ENCODE assay signal across 8 cellular contexts in genomic region chr14:95515523-95516517, GRCh38. TPM values are rescaled to one million over a fixed set of nuclear protein-coding genes. Genes with fewer than 3 reads are reported as not detected.
DNase-seq lines count a peak whose midpoint lies in the region; ATAC-seq and TF ChIP-seq lines count a peak whose summit lies in the region.

No MANE protein-coding gene starts in this region.

- H3K9me3 ChIP-seq in naive thymus-derived CD4-positive, alpha-beta T cell (ENCODE audit: control insufficient read depth in 2 of 3, low read length in 3 of 3): no peaks in the 10 kb centered on the region

- POLR2A ChIA-PET in AG04449 (lab: Yijun Ruan, JAX): interaction anchor here (0.8 to 1.6 kb wide), 4 partner anchors 8 to 74 kb away, joined by 4 to 7 read pairs (median 5); no protein-coding TSS in a partner anchor
- POLR2A ChIA-PET in naive thymus-derived CD4-positive, alpha-beta T cell (lab: Charles Lee): interaction anchor here (0.5 to 17.2 kb wide), 16 partner anchors 8 to 879 kb away, joined by 3 to 255 read pairs (median 4); partner anchors contain the start of gene GLRX5

- peak overlapping the region; percentile 60 for H3K4me3 ChIP-seq in AG04449 (ENCODE audit: low read depth, low read length)
- H3K4me3 ChIP-seq in naive thymus-derived CD4-positive, alpha-beta T cell (ENCODE audit: low read length): peak overlapping the region; percentile 99

- ATAC-seq in GM18858 (IDR thresholded peaks at IDR 0.05; ENCODE audit: unreplicated experiment) (peak; percentile 66), HG03064 (IDR thresholded peaks at IDR 0.05; ENCODE audit: low read depth, unreplicated experiment) (peak; percentile 74)
- peak; percentile 83 for ATAC-seq in activated CD8-positive, alpha-beta memory T cell treated with anti-CD3 and anti-CD28 coated beads, Interleukin-2, amount 10 ng/mL, durations not matched to agents 7 days and 5 days
- peak; percentile 93 for ATAC-seq in naive thymus-derived CD4-positive, alpha-beta T cell
- peak; percentile 88 to 92 for ATAC-seq in stimulated activated naive B cell treated with anti-CD40 and anti-IgM and Interleukin-4, amounts not matched to agents 10 μg/mL and 1 μg/mL and 100 μg/mL, for 72 hours (replicated peaks)

- no peaks in the 10 kb centered on the region for H3K27me3 Mint-ChIP-seq in activated CD8-positive, alpha-beta memory T cell treated with anti-CD3 and anti-CD28 coated beads, Interleukin-2, amount 10 ng/mL, durations not matched to agents 7 days and 5 days
- H3K27me3 Mint-ChIP-seq in naive thymus-derived CD4-positive, alpha-beta T cell: no peaks in the 10 kb centered on the region
- no peaks in the 10 kb centered on the region for H3K27me3 Mint-ChIP-seq in stimulated activated naive B cell treated with anti-CD40 and anti-IgM and Interleukin-4, amounts not matched to agents 10 μg/mL and 1 μg/mL and 100 μg/mL, for 72 hours

- no peak for DNase-seq in AG04449 (ENCODE audit: low read depth, low spot score)
- peak; percentile 49 to 70 for DNase-seq in NCI-H524 (lab: John Stamatoyannopoulos, UW)
- peak; percentile 90 for DNase-seq in activated CD8-positive, alpha-beta memory T cell treated with anti-CD3 and anti-CD28 coated beads, Interleukin-2, amount 10 ng/mL, durations not matched to agents 7 days and 5 days
- DNase-seq in epithelial cell of prostate (ENCODE audit: low read depth, low spot score): no peak
- peak; percentile 62 to 89 (median 74) for DNase-seq in naive thymus-derived CD4-positive, alpha-beta T cell
- peak; percentile 93 for DNase-seq in stimulated activated naive B cell treated with anti-CD40 and anti-IgM and Interleukin-4, amounts not matched to agents 10 μg/mL and 1 μg/mL and 100 μg/mL, for 72 hours

- TF ChIP-seq CTCF in AG04449 (IDR thresholded peaks at IDR 0.05; ENCODE audit: insufficient read depth, low read length, missing control alignments): peak; percentile 43

- peak overlapping the region; percentile 16 for H3K27ac ChIP-seq in epithelial cell of prostate
- H3K27ac ChIP-seq in naive thymus-derived CD4-positive, alpha-beta T cell (ENCODE audit: low read depth, low read length): peak overlapping the region; percentile 80

- H3K4me1 ChIP-seq in naive thymus-derived CD4-positive, alpha-beta T cell (ENCODE audit: control insufficient read depth in 2 of 2, insufficient read depth in 2 of 2, low read length in 2 of 2): peaks cover 57 to 61% of the 10 kb centered on the region in 2 donors

- peak overlapping the region; percentile 84 for H3K27ac Mint-ChIP-seq in activated CD8-positive, alpha-beta memory T cell treated with anti-CD3 and anti-CD28 coated beads, Interleukin-2, amount 10 ng/mL, durations not matched to agents 7 days and 5 days
- peak overlapping the region; percentile 63 to 94 (median 90) for H3K27ac Mint-ChIP-seq in naive thymus-derived CD4-positive, alpha-beta T cell
- peak overlapping the region; percentile 89 for H3K27ac Mint-ChIP-seq in stimulated activated naive B cell treated with anti-CD40 and anti-IgM and Interleukin-4, amounts not matched to agents 10 μg/mL and 1 μg/mL and 100 μg/mL, for 72 hours

- CTCF ChIA-PET in AG04449 (lab: Yijun Ruan, JAX): interaction anchor here (0.6 to 9.4 kb wide), 14 partner anchors 9 to 478 kb away, joined by 3 to 62 read pairs (median 4); no protein-coding TSS in a partner anchor
- CTCF ChIA-PET in activated CD8-positive, alpha-beta memory T cell treated with anti-CD3 and anti-CD28 coated beads, Interleukin-2, amount 10 ng/mL, durations not matched to agents 7 days and 5 days (lab: Charles Lee): interaction anchor here (0.8 to 4.6 kb wide), 11 partner anchors 7 to 73 kb away, joined by 3 to 35 read pairs (median 5); partner anchors contain the start of gene GLRX5
- CTCF ChIA-PET in naive thymus-derived CD4-positive, alpha-beta T cell (lab: Charles Lee): interaction anchor here (0.8 to 3.2 kb wide), 5 partner anchors 11 to 73 kb away, joined by 3 to 15 read pairs (median 8); no protein-coding TSS in a partner anchor

- H3K4me3 Mint-ChIP-seq in activated CD8-positive, alpha-beta memory T cell treated with anti-CD3 and anti-CD28 coated beads, Interleukin-2, amount 10 ng/mL, durations not matched to agents 7 days and 5 days: peak overlapping the region; percentile 96
- H3K4me3 Mint-ChIP-seq in naive thymus-derived CD4-positive, alpha-beta T cell: peak overlapping the region; percentile 87 to 98 (median 92)
- H3K4me3 Mint-ChIP-seq in stimulated activated naive B cell treated with anti-CD40 and anti-IgM and Interleukin-4, amounts not matched to agents 10 μg/mL and 1 μg/mL and 100 μg/mL, for 72 hours: peak overlapping the region; percentile 88 to 91

- H3K36me3 Mint-ChIP-seq in activated CD8-positive, alpha-beta memory T cell treated with anti-CD3 and anti-CD28 coated beads, Interleukin-2, amount 10 ng/mL, durations not matched to agents 7 days and 5 days: peaks cover 14% of the 10 kb centered on the region
- peaks cover 0 to 10% (median 0%) of the 10 kb centered on the region in 5 donors for H3K36me3 Mint-ChIP-seq in naive thymus-derived CD4-positive, alpha-beta T cell
- peaks cover 2 to 14% of the 10 kb centered on the region in 2 donors for H3K36me3 Mint-ChIP-seq in stimulated activated naive B cell treated with anti-CD40 and anti-IgM and Interleukin-4, amounts not matched to agents 10 μg/mL and 1 μg/mL and 100 μg/mL, for 72 hours

- intact Hi-C loops in naive thymus-derived CD4-positive, alpha-beta T cell (cut with micrococcal nuclease): loop anchor here (1.0 to 5.0 kb wide), 8 partner anchors 8 to 876 kb away; partner anchors contain the start of genes DICER1 (in 2 of the 2) and AK7 (in 1 of the 2)

- H3K36me3 ChIP-seq in naive thymus-derived CD4-positive, alpha-beta T cell (ENCODE audit: control insufficient read depth in 2 of 3, insufficient read depth in 3 of 3, low read length in 3 of 3): peaks cover 0 to 3% (median 0%) of the 10 kb centered on the region in 3 experiments

- H3K4me1 Mint-ChIP-seq in activated CD8-positive, alpha-beta memory T cell treated with anti-CD3 and anti-CD28 coated beads, Interleukin-2, amount 10 ng/mL, durations not matched to agents 7 days and 5 days: peaks cover 74% of the 10 kb centered on the region
- peaks cover 59 to 80% (median 73%) of the 10 kb centered on the region in 7 donors for H3K4me1 Mint-ChIP-seq in naive thymus-derived CD4-positive, alpha-beta T cell
- H3K4me1 Mint-ChIP-seq in stimulated activated naive B cell treated with anti-CD40 and anti-IgM and Interleukin-4, amounts not matched to agents 10 μg/mL and 1 μg/mL and 100 μg/mL, for 72 hours: peaks cover 54 to 83% of the 10 kb centered on the region in 2 donors

- H3K9me3 Mint-ChIP-seq in activated CD8-positive, alpha-beta memory T cell treated with anti-CD3 and anti-CD28 coated beads, Interleukin-2, amount 10 ng/mL, durations not matched to agents 7 days and 5 days (ENCODE audit: low read depth): no peaks in the 10 kb centered on the region
- H3K9me3 Mint-ChIP-seq in naive thymus-derived CD4-positive, alpha-beta T cell: peaks cover 0 to 1% (median 0%) of the 10 kb centered on the region in 11 donors
- H3K9me3 Mint-ChIP-seq in stimulated activated naive B cell treated with anti-CD40 and anti-IgM and Interleukin-4, amounts not matched to agents 10 μg/mL and 1 μg/mL and 100 μg/mL, for 72 hours: no peaks in the 10 kb centered on the region

- no peaks in the 10 kb centered on the region for H3K27me3 ChIP-seq in naive thymus-derived CD4-positive, alpha-beta T cell (ENCODE audit: control insufficient read depth in 2 of 2, insufficient read depth in 2 of 2, low read length in 2 of 2)

RNA-seq across cellular contexts. Expression of gene SYNE3, which starts 0.6 kb away (rescaled TPM):
- total RNA-seq in activated CD8-positive, alpha-beta memory T cell treated with anti-CD3 and anti-CD28 coated beads, Interleukin-2, amount 10 ng/mL, durations not matched to agents 7 days and 5 days: 10 to 100 TPM; 65.8 to 81.6 TPM
- total RNA-seq in naive thymus-derived CD4-positive, alpha-beta T cell: 10 to 100 TPM; 46.7 to 83.9 (median 52.5) TPM
- polyA plus RNA-seq in naive thymus-derived CD4-positive, alpha-beta T cell: 1 to 10 TPM; 6.8 to 7.0 TPM

RNA-seq across cellular contexts. Expression of gene GLRX5, which starts 19.0 kb away (rescaled TPM):
- 10 to 100 TPM; 36.4 to 48.5 TPM for total RNA-seq in activated CD8-positive, alpha-beta memory T cell treated with anti-CD3 and anti-CD28 coated beads, Interleukin-2, amount 10 ng/mL, durations not matched to agents 7 days and 5 days
- total RNA-seq in naive thymus-derived CD4-positive, alpha-beta T cell: 10 to 100 TPM; 12.3 to 31.6 (median 19.8) TPM
- 10 to 100 TPM; 55.2 to 56.9 TPM for polyA plus RNA-seq in naive thymus-derived CD4-positive, alpha-beta T cell

Comparison
In these comparisons a context has a peak if more than half of its experiments do, and no peak if none do; other contexts are left out.
1. DNase-seq: peak in NCI-H524 (2 of 2), activated CD8-positive, alpha-beta memory T cell treated with anti-CD3 and anti-CD28 coated beads, Interleukin-2, amount 10 ng/mL, durations not matched to agents 7 days and 5 days (single experiment), naive thymus-derived CD4-positive, alpha-beta T cell (9 of 9) and stimulated activated naive B cell treated with anti-CD40 and anti-IgM and Interleukin-4, amounts not matched to agents 10 μg/mL and 1 μg/mL and 100 μg/mL, for 72 hours (single experiment); none in AG04449 (single experiment) and epithelial cell of prostate (single experiment).
2. Peak in every context shown above with its lines, with median percentiles within 50 percentile points of each other: ATAC-seq, H3K27ac Mint-ChIP-seq and H3K4me3 Mint-ChIP-seq.